17 cellular contexts compared by ENCODE assay signal in genomic region chr6:168530653-168531071, GRCh38.
DNase-seq lines count a peak whose midpoint lies in the region; ATAC-seq, FAIRE-seq and TF ChIP-seq lines count a peak whose summit lies in the region.
"Had no signal": no experiment of that assay in that cellular context is flagged by ENCODE, and none has a peak within 500 bp of the region (broad histone marks: within the 10 kb centered on the region; RNA-seq: fewer than 3 reads in every experiment).

No MANE protein-coding gene starts in this region.

- H3K27ac ChIP-seq in A549 (no peak overlapping the region), HEK293 (ENCODE audit: extremely low read depth, low read depth, low read length) (no peak overlapping the region)

- H3K36me3 ChIP-seq in HEK293 (ENCODE audit: control insufficient read depth in 2 of 2, insufficient read depth in 1 of 2, low read length in 2 of 2) = no peaks in the 10 kb centered on the region

- peaks cover 8% of the 10 kb centered on the region for H3K27me3 Mint-ChIP-seq in endothelial cell (ENCODE audit: unreplicated experiment)
- H3K27me3 Mint-ChIP-seq: CD4-positive, CD25-positive, alpha-beta regulatory T cell had no signal

- no peak overlapping the region for H3K27ac Mint-ChIP-seq in endothelial cell (ENCODE audit: unreplicated experiment)
- H3K27ac Mint-ChIP-seq: CD4-positive, CD25-positive, alpha-beta regulatory T cell had no signal

- H3K4me2 ChIP-seq in A549 = no peak overlapping the region

- no peaks in the 10 kb centered on the region for H3K36me3 Mint-ChIP-seq in endothelial cell (ENCODE audit: low read depth, unreplicated experiment)
- H3K36me3 Mint-ChIP-seq: CD4-positive, CD25-positive, alpha-beta regulatory T cell had no signal

- no peak for TF ChIP-seq POLR2A in A549 (IDR thresholded peaks at IDR 0.05; ENCODE audit: low read length)

- no peak for TF ChIP-seq RAD21 in A549 (conservative IDR thresholded peaks at IDR 0.05 in 1 of 2, IDR thresholded peaks at IDR 0.05 in 1 of 2)

- H3K9me3 Mint-ChIP-seq in endothelial cell (ENCODE audit: unreplicated experiment) = no peaks in the 10 kb centered on the region
- H3K9me3 Mint-ChIP-seq: CD4-positive, CD25-positive, alpha-beta regulatory T cell had no signal

- ATAC-seq in A549 (peak; percentile 59 to 60; a peak in 2 of 6 replicates), GM21526 (IDR thresholded peaks at IDR 0.05; ENCODE audit: low FRiP score, unreplicated experiment) (no peak), HG02840 (IDR thresholded peaks at IDR 0.05; ENCODE audit: low FRiP score, unreplicated experiment) (no peak), GM19023 (IDR thresholded peaks at IDR 0.05; ENCODE audit: unreplicated experiment) (no peak)
- ATAC-seq: Right ventricle myocardium inferior, SK-N-SH treated with all-trans-retinoic acid at 6 μM for 48 hours had no signal

- POLR2A ChIA-PET in A549 (lab: Yijun Ruan, JAX) (no interaction called here), HEK293 (lab: Yijun Ruan, JAX) (no interaction called here)

- CTCF ChIA-PET in A549 (lab: Yijun Ruan, JAX) = no interaction called here
- CTCF ChIA-PET in HEK293 (lab: Yijun Ruan, JAX) = interaction anchor here (0.6 to 1.0 kb wide), 2 partner anchors 27 to 34 kb away, joined by 3 read pairs; no protein-coding TSS in a partner anchor

- H3K4me3 ChIP-seq in A549 (no peak overlapping the region), HEK293 (ENCODE audit: low read depth, low read length) (no peak overlapping the region)

- no peaks in the 10 kb centered on the region for H3K4me1 ChIP-seq in A549
- no peaks in the 10 kb centered on the region for H3K4me1 ChIP-seq in HEK293 (ENCODE audit: control insufficient read depth, insufficient read depth, low read length)

- H3K4me1 Mint-ChIP-seq in endothelial cell (ENCODE audit: unreplicated experiment) = peaks cover 9% of the 10 kb centered on the region
- H3K4me1 Mint-ChIP-seq: CD4-positive, CD25-positive, alpha-beta regulatory T cell had no signal

- no peak for DNase-seq in A549 (ENCODE audit: low read depth in 1 of 2, low spot score in 1 of 2)
- no peak for DNase-seq in endothelial cell (ENCODE audit: low spot score)
- DNase-seq in left kidney (ENCODE audit: low read depth, low spot score) = peak; percentile 77
- DNase-seq: ACHN; Calu3; CD4-positive, CD25-positive, alpha-beta regulatory T cell; NCI-H1436 treated with DMSO at 0.1 percent for 48 hours; NCI-H2081 treated with DMSO at 0.1 percent for 48 hours; NCI-H2227 treated with DMSO at 0.1 percent for 48 hours; NCI-H524 treated with DMSO at 0.1 percent for 48 hours had no signal

- TF ChIP-seq EP300 in A549 (IDR thresholded peaks at IDR 0.05) = no peak

- no peaks in the 10 kb centered on the region for H3K9me3 ChIP-seq in A549
- no peaks in the 10 kb centered on the region for H3K9me3 ChIP-seq in HEK293 (ENCODE audit: control insufficient read depth, insufficient read depth, low read depth, low read length)

- WGBS in A549 (ENCODE audit: missing lambda C conversion rate) = 50% methylated on average over 11 of the region's 12 CpGs

- H3K4me3 Mint-ChIP-seq in endothelial cell (ENCODE audit: unreplicated experiment) = no peak overlapping the region
- H3K4me3 Mint-ChIP-seq: CD4-positive, CD25-positive, alpha-beta regulatory T cell had no signal

- no peak for FAIRE-seq in A549 (lab: Jason Lieb, UNC)
- FAIRE-seq: HTR-8/SVneo had no signal

- no peak for TF ChIP-seq CTCF in A549 (IDR thresholded peaks at IDR 0.05)
- no peak for TF ChIP-seq CTCF in HEK293 (tag by site-specific recombination; IDR thresholded peaks at IDR 0.05)
- TF ChIP-seq CTCF in endothelial cell (IDR thresholded peaks at IDR 0.05; ENCODE audit: unreplicated experiment) = peak; percentile 27

TF ChIP-seq in A549, 52 proteins besides CTCF, POLR2A, EP300 and RAD21 (continues in another document):
- TF ChIP-seq POLR2AphosphoS2 (conservative IDR thresholded peaks at IDR 0.05; ENCODE audit: low read length) (no peak), PBX3 (IDR thresholded peaks at IDR 0.05) (no peak), BCL3 (IDR thresholded peaks at IDR 0.05) (no peak), CEBPB (IDR thresholded peaks at IDR 0.05) (no peak), TP53 (CRISPR knock-in tag; IDR thresholded peaks at IDR 0.05) (no peak), SMC3 (IDR thresholded peaks at IDR 0.05) (no peak)

TF ChIP-seq in HEK293, 187 proteins besides CTCF, POLR2A, EP300 and RAD21:
- TF ChIP-seq WT1 (tag by site-specific recombination; IDR thresholded peaks at IDR 0.05) (no peak), ZNF580 (tag by site-specific recombination; IDR thresholded peaks at IDR 0.05) (no peak), EGR2 (tag by site-specific recombination; IDR thresholded peaks at IDR 0.05; ENCODE audit: low read depth) (0 out of 2 replicates have a peak, but pooled peaks have one; percentile 6)

Comparison
In these comparisons a context has a peak if more than half of its experiments do, and no peak if none do; other contexts are left out.
1. ATAC-seq: peak in A549 (2 of 2); none in GM21526 (single experiment), HG02840 (single experiment) and GM19023 (single experiment).